ENCODE assay signal across 35 cellular contexts in the genomic region with DNA sequence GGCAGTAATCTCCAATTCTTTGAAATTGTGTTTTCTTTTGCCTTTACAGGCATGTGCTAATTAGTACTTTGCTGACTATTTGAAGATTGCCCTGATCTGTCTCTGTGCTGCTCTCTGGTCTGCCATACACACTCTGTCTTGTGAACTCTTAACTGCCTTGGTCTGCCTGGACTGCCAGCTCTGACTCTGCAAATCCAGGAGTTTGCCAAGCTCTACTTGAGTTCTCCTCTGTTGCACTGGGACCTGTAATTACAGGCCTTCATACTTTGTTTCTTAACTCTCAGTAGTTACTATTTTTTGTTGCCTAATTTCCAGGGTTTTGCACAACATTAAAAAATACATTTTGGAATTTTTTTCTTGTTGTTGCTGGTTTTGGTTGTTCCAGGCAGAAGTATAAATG.
"Had no signal": no experiment of that assay in that cellular context is flagged by ENCODE, and none has a peak within 500 bp of the region (broad histone marks: within the 10 kb centered on the region; RNA-seq: fewer than 3 reads in every experiment).

No MANE protein-coding gene starts in this region.

- H3K4me3 ChIP-seq: adrenal gland, ascending aorta, breast epithelium, cardiac muscle cell, coronary artery, dorsolateral prefrontal cortex had no signal

- H3K4me3 Mint-ChIP-seq: activated B cell treated with CpG ODN at 0.5 μM for 24 hours; activated CD8-positive, alpha-beta T cell treated with anti-CD3 and anti-CD28 coated beads for 36 hours; activated naive CD8-positive, alpha-beta T cell; activated T-cell treated with anti-CD3 and anti-CD28 coated beads, Interleukin-2, amount 50 U/mL, for 4 hours; activated T-helper 17 cell treated with anti-CD3 and anti-CD28 coated beads, Interleukin-2, amount 50 U/mL, for 72 hours; brain; dendritic cell treated with granulocyte-macrophage colony-stimulating factor and Interleukin-4, amounts not matched to agents 40 ng/mL and 50 ng/mL, for 4 days; endodermal cell; T-helper 17 cell; T-helper 2 cell treated with Interferon-gamma antibody and Interleukin-4, amounts not matched to agents 5 μg/mL and 100 μg/mL, for 36 hours had no signal

- H3K27ac ChIP-seq: adrenal gland, ascending aorta, breast epithelium, cardiac muscle cell, coronary artery, dorsolateral prefrontal cortex, WERI-Rb-1 had no signal

- H3K4me1 ChIP-seq: adrenal gland, ascending aorta, breast epithelium had no signal

- H3K27me3 ChIP-seq: adrenal gland, ascending aorta, breast epithelium, cardiac muscle cell, dorsolateral prefrontal cortex had no signal

- H3K36me3 ChIP-seq: adrenal gland, breast epithelium, cardiac muscle cell, WERI-Rb-1 had no signal

- ATAC-seq: activated CD4-positive, CD25-positive, alpha-beta regulatory T cell treated with anti-CD3 and anti-CD28 coated beads, Interleukin-2, amount 50 U/mL, for 24 hours; activated CD8-positive, alpha-beta T cell treated with anti-CD3 and anti-CD28 coated beads for 36 hours; activated T-cell treated with anti-CD3 and anti-CD28 coated beads, Interleukin-2, amount 50 U/mL, for 4 hours; activated T-helper 17 cell treated with anti-CD3 and anti-CD28 coated beads, Interleukin-2, amount 50 U/mL, for 72 hours; esophagus mucosa; T-helper 17 cell had no signal

- DNase-seq: activated B cell treated with CpG ODN at 0.5 μM for 24 hours; activated CD4-positive, alpha-beta T cell treated with anti-CD3 and anti-CD28 coated beads for 48 hours; activated CD4-positive, alpha-beta T cell treated with anti-CD3 and anti-CD28 coated beads, Interleukin-2, amount 50 U/mL, for 1 hour; activated CD4-positive, alpha-beta T cell treated with anti-CD3 and anti-CD28 coated beads, Interleukin-2, amount 50 U/mL, for 48 hours; activated CD8-positive, alpha-beta memory T cell treated with anti-CD3 and anti-CD28 coated beads for 24 hours; activated CD8-positive, alpha-beta T cell treated with anti-CD3 and anti-CD28 coated beads for 36 hours; activated effector memory CD4-positive, alpha-beta T cell treated with Interleukin-2 at 50 U/mL for 16 hours; activated gamma-delta T cell treated with Interleukin-2 at 50 U/mL for 16 hours; activated naive CD4-positive, alpha-beta T cell treated with anti-CD3 and anti-CD28 coated beads, Interleukin-2, amount 50 U/mL, for 16 hours; activated naive CD4-positive, alpha-beta T cell treated with Interleukin-2 at 50 U/mL for 16 hours; activated T-cell treated with anti-CD3 and anti-CD28 coated beads, Interleukin-2, amount 50 U/mL, for 4 hours; adrenal gland; amygdala; central memory CD4-positive, alpha-beta T cell; cerebellar nuclear complex; dorsolateral prefrontal cortex; effector memory CD4-positive, alpha-beta T cell; endodermal cell; foreskin fibroblast; head of caudate nucleus; T-helper 1 cell; T-helper 17 cell; T1000; WERI-Rb-1 had no signal

- H3K27ac Mint-ChIP-seq: activated B cell treated with CpG ODN at 0.5 μM for 24 hours; activated CD8-positive, alpha-beta T cell treated with anti-CD3 and anti-CD28 coated beads for 36 hours; activated naive CD8-positive, alpha-beta T cell; activated T-helper 17 cell treated with anti-CD3 and anti-CD28 coated beads, Interleukin-2, amount 50 U/mL, for 72 hours; brain; dendritic cell treated with granulocyte-macrophage colony-stimulating factor and Interleukin-4, amounts not matched to agents 40 ng/mL and 50 ng/mL, for 4 days; endodermal cell; T-helper 17 cell; T-helper 2 cell treated with Interferon-gamma antibody and Interleukin-4, amounts not matched to agents 5 μg/mL and 100 μg/mL, for 36 hours had no signal

- H3K27me3 Mint-ChIP-seq: activated B cell treated with CpG ODN at 0.5 μM for 24 hours; activated CD8-positive, alpha-beta T cell treated with anti-CD3 and anti-CD28 coated beads for 36 hours; activated naive CD8-positive, alpha-beta T cell; activated T-helper 17 cell treated with anti-CD3 and anti-CD28 coated beads, Interleukin-2, amount 50 U/mL, for 72 hours; brain; dendritic cell treated with granulocyte-macrophage colony-stimulating factor and Interleukin-4, amounts not matched to agents 40 ng/mL and 50 ng/mL, for 4 days; T-helper 17 cell had no signal

- H3K4me1 Mint-ChIP-seq: activated B cell treated with CpG ODN at 0.5 μM for 24 hours; activated T-helper 17 cell treated with anti-CD3 and anti-CD28 coated beads, Interleukin-2, amount 50 U/mL, for 72 hours; brain; T-helper 17 cell had no signal
